ENCODE assay signal across 8 cellular contexts in genomic region chr19:47863514-47863936, GRCh38. TPM values are rescaled to one million over a fixed set of nuclear protein-coding genes. Genes with fewer than 3 reads are reported as not detected.
DNase-seq lines count a peak whose midpoint lies in the region; ATAC-seq and TF ChIP-seq lines count a peak whose summit lies in the region.

No MANE protein-coding gene starts in this region.

- H4K20me1 ChIP-seq in Karpas-422 (ENCODE audit: insufficient read depth, low read depth, low read length), result no peaks in the 10 kb centered on the region

- peak; percentile 24 for DNase-seq in DMS153 (lab: John Stamatoyannopoulos, UW)
- peak; percentile 93 for DNase-seq in Karpas-422
- peak; percentile 75 for DNase-seq in RWPE2 (ENCODE audit: low spot score)
- peak; percentile 94 for DNase-seq in activated effector memory CD4-positive, alpha-beta T cell treated with anti-CD3 and anti-CD28 coated beads, Interleukin-2, amount 50 U/mL, for 16 hours
- peak; percentile 59 for DNase-seq in foreskin melanocyte
- DNase-seq in nucleus accumbens (lab: John Stamatoyannopoulos, UW), result peak in 51 of 56 donors; percentile 7 to 89 (median 51)
- peak; percentile 86 to 88 for DNase-seq in suprapubic skin (ENCODE audit: low spot score in 2 of 2)

- H3K79me2 ChIP-seq in Karpas-422 (ENCODE audit: low read length), result no peaks in the 10 kb centered on the region

- H3K4me2 ChIP-seq in Karpas-422 (ENCODE audit: low read depth, low read length, poor library complexity, severe bottlenecking), result no peak overlapping the region

- no peak overlapping the region for H2AFZ ChIP-seq in Karpas-422 (ENCODE audit: low read length)

- H3K4me3 ChIP-seq in Karpas-422 (ENCODE audit: low read length) (no peak overlapping the region), RWPE2 (ENCODE audit: severe bottlenecking) (no peak overlapping the region), suprapubic skin (no peak overlapping the region)

- TF ChIP-seq POLR2A in suprapubic skin (IDR thresholded peaks at IDR 0.05), result no peak

- no peak for TF ChIP-seq EP300 in suprapubic skin (IDR thresholded peaks at IDR 0.05)

- H3K27me3 ChIP-seq in Karpas-422 (ENCODE audit: low read length), result no peaks in the 10 kb centered on the region
- no peaks in the 10 kb centered on the region for H3K27me3 ChIP-seq in RWPE2 (ENCODE audit: insufficient read depth, poor library complexity, severe bottlenecking)
- peaks cover 12% of the 10 kb centered on the region for H3K27me3 ChIP-seq in suprapubic skin

- H3K4me1 ChIP-seq in Karpas-422 (ENCODE audit: low read length) (no peaks in the 10 kb centered on the region), RWPE2 (ENCODE audit: insufficient read depth, poor library complexity, severe bottlenecking) (no peaks in the 10 kb centered on the region), suprapubic skin (no peaks in the 10 kb centered on the region)

- H3K36me3 ChIP-seq in Karpas-422 (ENCODE audit: insufficient read depth, low read length), result no peaks in the 10 kb centered on the region
- no peaks in the 10 kb centered on the region for H3K36me3 ChIP-seq in RWPE2 (ENCODE audit: low read depth)
- no peaks in the 10 kb centered on the region for H3K36me3 ChIP-seq in suprapubic skin

- no peak overlapping the region for H3K9ac ChIP-seq in Karpas-422 (ENCODE audit: low read length)

- TF ChIP-seq CTCF in RWPE2 (IDR thresholded peaks at IDR 0.05; ENCODE audit: poor library complexity, severe bottlenecking), result peak; percentile 93
- peak; percentile 58 to 91 for TF ChIP-seq CTCF in suprapubic skin (IDR thresholded peaks at IDR 0.05)

- WGBS in suprapubic skin, result 18% methylated on average over 14 of the region's 14 CpGs

- no peaks in the 10 kb centered on the region for H3K9me2 ChIP-seq in Karpas-422 (replicated peaks; ENCODE audit: insufficient read depth, low read length)

- H3K27ac ChIP-seq in Karpas-422 (ENCODE audit: low read length) (no peak overlapping the region), RWPE2 (ENCODE audit: poor library complexity, severe bottlenecking) (no peak overlapping the region), suprapubic skin (no peak overlapping the region)

- H3K9me3 ChIP-seq in Karpas-422 (ENCODE audit: low read length) (no peaks in the 10 kb centered on the region), RWPE2 (ENCODE audit: severe bottlenecking) (no peaks in the 10 kb centered on the region), suprapubic skin (no peaks in the 10 kb centered on the region)

- ATAC-seq in RWPE2 (ENCODE audit: low read depth), result peak; percentile 96
- no peak for ATAC-seq in GM19467 (IDR thresholded peaks at IDR 0.05; ENCODE audit: unreplicated experiment)

RNA-seq across cellular contexts. Expression of gene TPRX2, which starts 4.5 kb away (rescaled TPM):
- total RNA-seq in Karpas-422 (2014; rRNA removed; shearing (Covaris generic); ENCODE audit: low replicate concordance), result not detected in 2 replicates
- total RNA-seq in suprapubic skin, result not detected

RNA-seq across cellular contexts. Expression of gene SULT2A1, which starts 22.6 kb away (rescaled TPM):
- total RNA-seq in Karpas-422 (2014; rRNA removed; shearing (Covaris generic); ENCODE audit: low replicate concordance), result not detected in 2 replicates
- total RNA-seq in suprapubic skin, result under 1 TPM in 1 of 4 donors, not detected in 3; 0.32 TPM

RNA-seq across cellular contexts. Expression of gene CRX, which starts 41.8 kb away (rescaled TPM):
- total RNA-seq in Karpas-422 (2014; rRNA removed; shearing (Covaris generic); ENCODE audit: low replicate concordance), result not detected in 2 replicates
- total RNA-seq in suprapubic skin, result not detected

RNA-seq across cellular contexts. Expression of gene TPRX1, which starts 59.2 kb away (rescaled TPM):
- total RNA-seq in Karpas-422 (2014; rRNA removed; shearing (Covaris generic); ENCODE audit: low replicate concordance), result not detected in 2 replicates
- total RNA-seq in suprapubic skin, result not detected

Comparison
In these comparisons a context has a peak if more than half of its experiments do, and no peak if none do; other contexts are left out.
1. DNase-seq: peak in every context shown above with its lines; median percentile 94 in activated effector memory CD4-positive, alpha-beta T cell treated with anti-CD3 and anti-CD28 coated beads, Interleukin-2, amount 50 U/mL, for 16 hours; 93 in Karpas-422; 87 in suprapubic skin; 75 in RWPE2; 59 in foreskin melanocyte; 51 in nucleus accumbens; 24 in DMS153.